In genomic region chr5:157464518-157465171, GRCh38 we compare ENCODE assay signal across 7 cellular contexts. TPM values are rescaled to one million over a fixed set of nuclear protein-coding genes. Genes with fewer than 3 reads are reported as not detected.
A peak's percentile ranks its signal among the peaks of the same experiment; 100 is the strongest.
DNase-seq lines count a peak whose midpoint lies in the region; ATAC-seq and TF ChIP-seq lines count a peak whose summit lies in the region.

No MANE protein-coding gene starts in this region.

- H3K4me1 Mint-ChIP-seq in glutamatergic neuron (ENCODE audit: low read depth, unreplicated experiment) = peaks cover 3% of the 10 kb centered on the region

- TF ChIP-seq CTCF in astrocyte of the cerebellum (IDR thresholded peaks at IDR 0.05; ENCODE audit: low read depth, low read length, missing control alignments) (no peak), mucosa of descending colon (IDR thresholded peaks at IDR 0.05) (no peak), thoracic aorta (IDR thresholded peaks at IDR 0.05) (no peak), glutamatergic neuron (IDR thresholded peaks at IDR 0.05; ENCODE audit: partially characterized antibody, unreplicated experiment) (no peak)

- no peaks in the 10 kb centered on the region for H3K36me3 Mint-ChIP-seq in glutamatergic neuron (ENCODE audit: unreplicated experiment)

- H3K4me3 ChIP-seq in astrocyte of the cerebellum (ENCODE audit: low read depth, low read length) = no peak overlapping the region
- H3K4me3 ChIP-seq in mucosa of descending colon = no peak overlapping the region
- no peak overlapping the region for H3K4me3 ChIP-seq in thoracic aorta

- H3K27ac Mint-ChIP-seq in glutamatergic neuron (ENCODE audit: unreplicated experiment) = no peak overlapping the region

- H3K4me1 ChIP-seq in mucosa of descending colon (ENCODE audit: low read depth) (no peaks in the 10 kb centered on the region), thoracic aorta (ENCODE audit: control insufficient read depth in 1 of 2, low read depth in 2 of 2) (peaks cover 4 to 24% of the 10 kb centered on the region in 2 donors)

- DNase-seq in RKO (ENCODE audit: low spot score) (peak; percentile 69), astrocyte of the cerebellum (ENCODE audit: low read depth) (peak; percentile 45), mucosa of descending colon (peak in 1 of 3 donors; percentile 38), thoracic aorta (ENCODE audit: low spot score) (peak; percentile 51), glutamatergic neuron (no peak)

- H3K36me3 ChIP-seq in mucosa of descending colon (ENCODE audit: low read depth) (no peaks in the 10 kb centered on the region), thoracic aorta (no peaks in the 10 kb centered on the region)

- H3K27ac ChIP-seq in thoracic aorta = no peak overlapping the region

- no peaks in the 10 kb centered on the region for H3K9me3 Mint-ChIP-seq in glutamatergic neuron (ENCODE audit: unreplicated experiment)

- intact Hi-C loops in mucosa of descending colon (cut with DNase I, micrococcal nuclease) = no loop called here

- ATAC-seq in GM18868 (IDR thresholded peaks at IDR 0.05; ENCODE audit: unreplicated experiment) (peak; percentile 95), HG02852 (IDR thresholded peaks at IDR 0.05; ENCODE audit: unreplicated experiment) (peak; percentile 93), mucosa of descending colon (peak; percentile 63), thoracic aorta (ENCODE audit: insufficient number of reproducible peaks, low FRiP score, low read depth) (peak; percentile 84)

- in situ Hi-C loops in astrocyte of the cerebellum (cut with HindIII; ENCODE audit: low sequenced_read_pairs) = loop anchor here (5.0 kb wide), 1 partner anchor 82 kb away; no protein-coding TSS in a partner anchor

- H3K4me3 Mint-ChIP-seq in glutamatergic neuron (ENCODE audit: unreplicated experiment) = no peak overlapping the region

- peaks cover 10% of the 10 kb centered on the region for H3K27me3 Mint-ChIP-seq in glutamatergic neuron (ENCODE audit: unreplicated experiment)

- H3K9me3 ChIP-seq in mucosa of descending colon = no peaks in the 10 kb centered on the region
- no peaks in the 10 kb centered on the region for H3K9me3 ChIP-seq in thoracic aorta

- H3K27me3 ChIP-seq in thoracic aorta (replicated peaks; ENCODE audit: insufficient read depth) = no peaks in the 10 kb centered on the region

RNA-seq across cellular contexts. Expression of gene NIPAL4, which starts 4.6 kb away (rescaled TPM):
- total RNA-seq in mucosa of descending colon (1 to 10 TPM in 1 of 3 donors, under 1 TPM in 1, not detected in 1; 0.70 to 3.2 TPM), thoracic aorta (under 1 TPM; 0.27 to 0.49 TPM), glutamatergic neuron (ENCODE audit: unreplicated experiment) (not detected)
